Comparison of ENCODE assay signal across 25 cellular contexts in genomic region chr16:1097800-1098199, GRCh38. TPM values are rescaled to one million over a fixed set of nuclear protein-coding genes. Genes with fewer than 3 reads are reported as not detected.
A peak's percentile ranks its signal among the peaks of the same experiment; 100 is the strongest.
DNase-seq lines count a peak whose midpoint lies in the region; ATAC-seq, FAIRE-seq and TF ChIP-seq lines count a peak whose summit lies in the region.
"Had no signal": no experiment of that assay in that cellular context is flagged by ENCODE, and none has a peak within 500 bp of the region (broad histone marks: within the 10 kb centered on the region; RNA-seq: fewer than 3 reads in every experiment).

No MANE protein-coding gene starts in this region.

- peak overlapping the region; percentile 60 for H3K9ac ChIP-seq in skeletal muscle satellite cell (ENCODE audit: low read depth, low read length)

- H3K4me2 ChIP-seq in skeletal muscle satellite cell (ENCODE audit: low read length) = peak overlapping the region; percentile 53

- no peaks in the 10 kb centered on the region for H3K36me3 ChIP-seq in ascending aorta
- H3K36me3 ChIP-seq in skeletal muscle satellite cell (ENCODE audit: insufficient read depth, low read length) = no peaks in the 10 kb centered on the region
- H3K36me3 ChIP-seq: upper lobe of left lung had no signal

- CTCF ChIA-PET in activated CD8-positive, alpha-beta memory T cell treated with anti-CD3 and anti-CD28 coated beads, Interleukin-2, amount 10 ng/mL, durations not matched to agents 7 days and 5 days (lab: Charles Lee) = no interaction called here

- no peaks in the 10 kb centered on the region for H3K9me3 ChIP-seq in ascending aorta
- no peaks in the 10 kb centered on the region for H3K9me3 ChIP-seq in skeletal muscle satellite cell (replicated peaks; ENCODE audit: low read length)
- H3K9me3 ChIP-seq: upper lobe of left lung had no signal

- H3K36me3 Mint-ChIP-seq in activated CD8-positive, alpha-beta memory T cell treated with anti-CD3 and anti-CD28 coated beads, Interleukin-2, amount 10 ng/mL, durations not matched to agents 7 days and 5 days = peaks cover 1% of the 10 kb centered on the region
- H3K36me3 Mint-ChIP-seq: activated naive CD8-positive, alpha-beta T cell treated with anti-CD3 and anti-CD28 coated beads, Interleukin-2, amount 10 ng/mL, durations not matched to agents 7 days and 5 days; natural killer cell treated with Interleukin-12 subunit alpha and Interleukin-12 subunit beta and Interleukin-15 and Interleukin-18, amount 100 ng/mL, for 72 hours; T-cell had no signal

- no peak overlapping the region for H3K27ac Mint-ChIP-seq in activated CD8-positive, alpha-beta memory T cell treated with anti-CD3 and anti-CD28 coated beads, Interleukin-2, amount 10 ng/mL, durations not matched to agents 7 days and 5 days
- H3K27ac Mint-ChIP-seq: activated naive CD8-positive, alpha-beta T cell treated with anti-CD3 and anti-CD28 coated beads, Interleukin-2, amount 10 ng/mL, durations not matched to agents 7 days and 5 days; activated T-helper 17 cell treated with anti-CD3 and anti-CD28 coated beads, Interleukin-2, amount 50 U/mL, for 72 hours; dendritic cell treated with granulocyte-macrophage colony-stimulating factor and Interleukin-4, amounts not matched to agents 40 ng/mL and 50 ng/mL, for 4 days; memory B cell; natural killer cell treated with Interleukin-12 subunit alpha and Interleukin-12 subunit beta and Interleukin-15 and Interleukin-18, amount 100 ng/mL, for 72 hours; stimulated activated naive CD8-positive, alpha-beta T cell treated with anti-CD3 and anti-CD28 coated beads, Interleukin-15, Interleukin-2, amounts not matched to agents 100 ng/mL and 50 ng/mL, for 24 hours; T-cell had no signal

- H3K4me1 ChIP-seq in ascending aorta = peaks cover 31 to 39% of the 10 kb centered on the region in 2 donors
- peaks cover 14% of the 10 kb centered on the region for H3K4me1 ChIP-seq in skeletal muscle satellite cell (ENCODE audit: control insufficient read depth, insufficient read depth, low read length)

- H3K4me3 Mint-ChIP-seq in activated CD8-positive, alpha-beta memory T cell treated with anti-CD3 and anti-CD28 coated beads, Interleukin-2, amount 10 ng/mL, durations not matched to agents 7 days and 5 days = no peak overlapping the region
- H3K4me3 Mint-ChIP-seq: activated naive CD8-positive, alpha-beta T cell treated with anti-CD3 and anti-CD28 coated beads, Interleukin-2, amount 10 ng/mL, durations not matched to agents 7 days and 5 days; activated T-helper 17 cell treated with anti-CD3 and anti-CD28 coated beads, Interleukin-2, amount 50 U/mL, for 72 hours; dendritic cell treated with granulocyte-macrophage colony-stimulating factor and Interleukin-4, amounts not matched to agents 40 ng/mL and 50 ng/mL, for 4 days; memory B cell; natural killer cell treated with Interleukin-12 subunit alpha and Interleukin-12 subunit beta and Interleukin-15 and Interleukin-18, amount 100 ng/mL, for 72 hours; stimulated activated naive CD8-positive, alpha-beta T cell treated with anti-CD3 and anti-CD28 coated beads, Interleukin-15, Interleukin-2, amounts not matched to agents 100 ng/mL and 50 ng/mL, for 24 hours; T-cell had no signal

- no peak for FAIRE-seq in GM19239 (lab: Jason Lieb, UNC)
- FAIRE-seq: keratinocyte had no signal

- H3K27me3 ChIP-seq in ascending aorta (no peaks in the 10 kb centered on the region), skeletal muscle satellite cell (ENCODE audit: control insufficient read depth, insufficient read depth, low read length) (no peaks in the 10 kb centered on the region)

- peak; percentile 41 for DNase-seq in GM03348 (ENCODE audit: low spot score)
- peak; percentile 89 to 97 for DNase-seq in ascending aorta (ENCODE audit: low spot score in 2 of 2)
- DNase-seq in hepatic stellate cell (ENCODE audit: low spot score) = peak; percentile 78
- no peak for DNase-seq in GM19239 (ENCODE audit: insufficient read length, low spot score)
- no peak for DNase-seq in activated CD8-positive, alpha-beta memory T cell treated with anti-CD3 and anti-CD28 coated beads, Interleukin-2, amount 10 ng/mL, durations not matched to agents 7 days and 5 days
- DNase-seq: activated CD4-positive, alpha-beta T cell treated with anti-CD3 and anti-CD28 coated beads for 4 hours; activated naive CD8-positive, alpha-beta T cell treated with anti-CD3 and anti-CD28 coated beads, Interleukin-2, amount 10 ng/mL, durations not matched to agents 7 days and 5 days; AML-193; DMS79 treated with DMSO at 0.1 percent for 48 hours; NCI-H1105 treated with DMSO at 0.1 percent for 48 hours; NCI-H2107; NCI-H524; stimulated activated CD4-positive, alpha-beta T cell treated with anti-CD3 and anti-CD28 coated beads, Interleukin-4, amount 100 ng/mL, for 1 hour; T-cell had no signal

- H3K27ac ChIP-seq in ascending aorta = peak overlapping the region; percentile 90 to 95
- H3K27ac ChIP-seq: upper lobe of left lung had no signal

- no peak for TF ChIP-seq CTCF in ascending aorta (IDR thresholded peaks at IDR 0.05)

- no peak for ATAC-seq in GM18868 (IDR thresholded peaks at IDR 0.05; ENCODE audit: unreplicated experiment)
- no peak for ATAC-seq in activated CD8-positive, alpha-beta memory T cell treated with anti-CD3 and anti-CD28 coated beads, Interleukin-2, amount 10 ng/mL, durations not matched to agents 7 days and 5 days
- no peak for ATAC-seq in GM19397 (IDR thresholded peaks at IDR 0.05; ENCODE audit: unreplicated experiment)
- ATAC-seq: activated T-helper 17 cell treated with anti-CD3 and anti-CD28 coated beads, Interleukin-2, amount 50 U/mL, for 72 hours; natural killer cell treated with Interleukin-12 subunit alpha and Interleukin-12 subunit beta and Interleukin-15 and Interleukin-18, amount 100 ng/mL, for 72 hours; T-cell had no signal

- intact Hi-C loops in ascending aorta (cut with DNase I) = loop anchor here (1.0 to 10.0 kb wide), 4 partner anchors 19 to 383 kb away; partner anchors contain the start of genes LMF1 and METRN

- no peaks in the 10 kb centered on the region for H3K9me3 Mint-ChIP-seq in activated CD8-positive, alpha-beta memory T cell treated with anti-CD3 and anti-CD28 coated beads, Interleukin-2, amount 10 ng/mL, durations not matched to agents 7 days and 5 days (ENCODE audit: low read depth)
- H3K9me3 Mint-ChIP-seq: activated naive CD8-positive, alpha-beta T cell treated with anti-CD3 and anti-CD28 coated beads, Interleukin-2, amount 10 ng/mL, durations not matched to agents 7 days and 5 days; activated T-helper 17 cell treated with anti-CD3 and anti-CD28 coated beads, Interleukin-2, amount 50 U/mL, for 72 hours; dendritic cell treated with granulocyte-macrophage colony-stimulating factor and Interleukin-4, amounts not matched to agents 40 ng/mL and 50 ng/mL, for 4 days; natural killer cell treated with Interleukin-12 subunit alpha and Interleukin-12 subunit beta and Interleukin-15 and Interleukin-18, amount 100 ng/mL, for 72 hours; stimulated activated naive CD8-positive, alpha-beta T cell treated with anti-CD3 and anti-CD28 coated beads, Interleukin-15, Interleukin-2, amounts not matched to agents 100 ng/mL and 50 ng/mL, for 24 hours had no signal

- H3K4me3 ChIP-seq in ascending aorta (peak overlapping the region in 1 of 2 donors; percentile 46), skeletal muscle satellite cell (ENCODE audit: low read length) (no peak overlapping the region)
- H3K4me3 ChIP-seq: upper lobe of left lung had no signal

- H3K27me3 Mint-ChIP-seq in activated CD8-positive, alpha-beta memory T cell treated with anti-CD3 and anti-CD28 coated beads, Interleukin-2, amount 10 ng/mL, durations not matched to agents 7 days and 5 days = no peaks in the 10 kb centered on the region
- H3K27me3 Mint-ChIP-seq: activated naive CD8-positive, alpha-beta T cell treated with anti-CD3 and anti-CD28 coated beads, Interleukin-2, amount 10 ng/mL, durations not matched to agents 7 days and 5 days; activated T-helper 17 cell treated with anti-CD3 and anti-CD28 coated beads, Interleukin-2, amount 50 U/mL, for 72 hours; natural killer cell treated with Interleukin-12 subunit alpha and Interleukin-12 subunit beta and Interleukin-15 and Interleukin-18, amount 100 ng/mL, for 72 hours; stimulated activated naive CD8-positive, alpha-beta T cell treated with anti-CD3 and anti-CD28 coated beads, Interleukin-15, Interleukin-2, amounts not matched to agents 100 ng/mL and 50 ng/mL, for 24 hours had no signal

- no peaks in the 10 kb centered on the region for H3K4me1 Mint-ChIP-seq in activated CD8-positive, alpha-beta memory T cell treated with anti-CD3 and anti-CD28 coated beads, Interleukin-2, amount 10 ng/mL, durations not matched to agents 7 days and 5 days
- H3K4me1 Mint-ChIP-seq: activated naive CD8-positive, alpha-beta T cell treated with anti-CD3 and anti-CD28 coated beads, Interleukin-2, amount 10 ng/mL, durations not matched to agents 7 days and 5 days; activated T-helper 17 cell treated with anti-CD3 and anti-CD28 coated beads, Interleukin-2, amount 50 U/mL, for 72 hours; memory B cell; T-cell had no signal

RNA-seq across cellular contexts. Expression of gene C1QTNF8, which starts 1.8 kb away (rescaled TPM):
- total RNA-seq in ascending aorta = not detected
- total RNA-seq in skeletal muscle satellite cell (2012; rRNA removed) = not detected in 2 replicates
- not detected for total RNA-seq in activated CD8-positive, alpha-beta memory T cell treated with anti-CD3 and anti-CD28 coated beads, Interleukin-2, amount 10 ng/mL, durations not matched to agents 7 days and 5 days
- total RNA-seq: activated naive CD8-positive, alpha-beta T cell treated with anti-CD3 and anti-CD28 coated beads, Interleukin-2, amount 10 ng/mL, durations not matched to agents 7 days and 5 days; activated T-helper 17 cell treated with anti-CD3 and anti-CD28 coated beads, Interleukin-2, amount 50 U/mL, for 72 hours; natural killer cell treated with Interleukin-12 subunit alpha and Interleukin-12 subunit beta and Interleukin-15 and Interleukin-18, amount 100 ng/mL, for 72 hours; posterior vena cava; T-cell had no signal

RNA-seq across cellular contexts. Expression of gene SSTR5, which starts 25.3 kb away (rescaled TPM):
- not detected for total RNA-seq in ascending aorta
- 0.25 TPM in 1 of 2 replicates, not detected in the other for total RNA-seq in skeletal muscle satellite cell (2012; rRNA removed)
- total RNA-seq in activated CD8-positive, alpha-beta memory T cell treated with anti-CD3 and anti-CD28 coated beads, Interleukin-2, amount 10 ng/mL, durations not matched to agents 7 days and 5 days = not detected
- total RNA-seq: activated naive CD8-positive, alpha-beta T cell treated with anti-CD3 and anti-CD28 coated beads, Interleukin-2, amount 10 ng/mL, durations not matched to agents 7 days and 5 days; activated T-helper 17 cell treated with anti-CD3 and anti-CD28 coated beads, Interleukin-2, amount 50 U/mL, for 72 hours; natural killer cell treated with Interleukin-12 subunit alpha and Interleukin-12 subunit beta and Interleukin-15 and Interleukin-18, amount 100 ng/mL, for 72 hours; posterior vena cava; T-cell; upper lobe of left lung had no signal

RNA-seq across cellular contexts. Expression of gene CACNA1H, which starts 55.1 kb away (rescaled TPM):
- total RNA-seq in ascending aorta = 57.5 TPM
- total RNA-seq in skeletal muscle satellite cell (2012; rRNA removed) = under 0.01 and 2.0 TPM in 2 replicates
- 1 to 10 TPM in 1 of 2 experiments, under 1 TPM in 1; 0.37 to 1.3 TPM for total RNA-seq in activated CD8-positive, alpha-beta memory T cell treated with anti-CD3 and anti-CD28 coated beads, Interleukin-2, amount 10 ng/mL, durations not matched to agents 7 days and 5 days

Comparison
In these comparisons a context has a peak if more than half of its experiments do, and no peak if none do; other contexts are left out.
1. DNase-seq: peak in GM03348 (single experiment), ascending aorta (2 of 2) and hepatic stellate cell (single experiment); none in GM19239 (single experiment) and activated CD8-positive, alpha-beta memory T cell treated with anti-CD3 and anti-CD28 coated beads, Interleukin-2, amount 10 ng/mL, durations not matched to agents 7 days and 5 days (single experiment).
2. RNA of gene CACNA1H, which starts 55.1 kb away (total RNA-seq): 57.5 TPM in ascending aorta (single experiment); 0.37 to 1.3 TPM in activated CD8-positive, alpha-beta memory T cell treated with anti-CD3 and anti-CD28 coated beads, Interleukin-2, amount 10 ng/mL, durations not matched to agents 7 days and 5 days; every median in the first group is over 10 times any median in the second.